ENCODE assay signal across 8 cellular contexts in genomic region chr13:25301347-25302113, GRCh38. TPM values are rescaled to one million over a fixed set of nuclear protein-coding genes. Genes with fewer than 3 reads are reported as not detected.
DNase-seq lines count a peak whose midpoint lies in the region; ATAC-seq and TF ChIP-seq lines count a peak whose summit lies in the region.

Gene NUP58 (plus strand): TSS chr13:25301625. CDS start chr13:25301774, 149 bp downstream.

- H3K27ac ChIP-seq in CD8-positive, alpha-beta memory T cell (ENCODE audit: low read depth, low read length): peak within 1 kb of the TSS; percentile 90
- H3K27ac ChIP-seq in lung (ENCODE audit: low read depth in 1 of 2, low read length in 1 of 2): peak within 1 kb of the TSS; percentile 83 to 96

- H3K4me3 ChIP-seq in CD8-positive, alpha-beta memory T cell (ENCODE audit: low read length): peak within 1 kb of the TSS; percentile 93
- H3K4me3 ChIP-seq in lung: peak within 1 kb of the TSS; percentile 76

- POLR2A ChIA-PET in CD8-positive, alpha-beta memory T cell (lab: Charles Lee): interaction anchor here (0.6 to 2.5 kb wide), 2 partner anchors 14 to 710 kb away, joined by 4 to 12 read pairs; partner anchors contain the start of gene MTMR6
- POLR2A ChIA-PET in activated CD8-positive, alpha-beta memory T cell treated with anti-CD3 and anti-CD28 coated beads for 36 hours (lab: Charles Lee): interaction anchor here (0.6 to 2.5 kb wide), 6 partner anchors 10 to 172 kb away, joined by 3 to 8 read pairs (median 6); partner anchors contain the start of gene MTMR6

- ATAC-seq in lung (ENCODE audit: insufficient read depth, low FRiP score): peak; percentile 98

- peaks cover 34 to 53% (median 43%) of the 10 kb centered on the region in 3 donors for H3K4me1 Mint-ChIP-seq in CD8-positive, alpha-beta memory T cell

- H3K36me3 Mint-ChIP-seq in CD8-positive, alpha-beta memory T cell: peaks cover 0 to 29% (median 5%) of the 10 kb centered on the region in 3 donors

- TF ChIP-seq CTCF in GM20000 (IDR thresholded peaks at IDR 0.05; ENCODE audit: extremely low read depth, missing control alignments) (no peak), lung (IDR thresholded peaks at IDR 0.05; ENCODE audit: control extremely low read depth, extremely low read depth) (peak; percentile 18)

- peaks cover 10% of the 10 kb centered on the region for H3K27me3 ChIP-seq in CD8-positive, alpha-beta memory T cell (ENCODE audit: insufficient read depth, low read length, poor library complexity, severe bottlenecking)
- peaks cover 4% of the 10 kb centered on the region for H3K27me3 ChIP-seq in lung (ENCODE audit: control insufficient read depth, insufficient read depth)

- H3K9me3 Mint-ChIP-seq in CD8-positive, alpha-beta memory T cell: no peaks in the 10 kb centered on the region

- no peaks in the 10 kb centered on the region for H3K9me3 ChIP-seq in CD8-positive, alpha-beta memory T cell (ENCODE audit: low read length)
- H3K9me3 ChIP-seq in lung (ENCODE audit: control insufficient read depth in 2 of 2, insufficient read depth in 1 of 2, low read length in 1 of 2): no peaks in the 10 kb centered on the region

- DNase-seq in CD8-positive, alpha-beta memory T cell: peak; percentile 88 to 95 (median 91)
- DNase-seq in GM20000 (ENCODE audit: low spot score) (peak; percentile 90), HT-29 (ENCODE audit: low spot score) (peak; percentile 99), NOMO-1 (lab: John Stamatoyannopoulos, UW; ENCODE audit: unreplicated experiment in 2 of 2) (peak; percentile 92), lung (ENCODE audit: low spot score) (peak; percentile 95)
- peak; percentile 90 for DNase-seq in effector CD8-positive, alpha-beta T cell (lab: John Stamatoyannopoulos, UW)
- DNase-seq in stimulated activated CD4-positive, alpha-beta T cell treated with anti-CD3 and anti-CD28 coated beads, TNF-alpha, amount 100 ng/mL, for 4 hours (ENCODE audit: low read depth in 3 of 3): peak; percentile 80 to 89 (median 88)

- peak within 1 kb of the TSS; percentile 84 to 98 (median 96) for H3K27ac Mint-ChIP-seq in CD8-positive, alpha-beta memory T cell

- peak within 1 kb of the TSS; percentile 82 to 98 (median 93) for H3K4me3 Mint-ChIP-seq in CD8-positive, alpha-beta memory T cell

- H3K36me3 ChIP-seq in CD8-positive, alpha-beta memory T cell (ENCODE audit: insufficient read depth, low read length): peaks cover 12% of the 10 kb centered on the region
- H3K36me3 ChIP-seq in lung (ENCODE audit: control insufficient read depth in 2 of 2, insufficient read depth in 2 of 2, low read length in 2 of 2): peaks cover 0 to 1% of the 10 kb centered on the region in 2 donors

- H3K4me1 ChIP-seq in CD8-positive, alpha-beta memory T cell (ENCODE audit: insufficient read depth, low read length): peaks cover 21% of the 10 kb centered on the region
- H3K4me1 ChIP-seq in lung (ENCODE audit: control insufficient read depth in 2 of 2, insufficient read depth in 2 of 2, low read length in 2 of 2): peaks cover 0 to 4% of the 10 kb centered on the region in 2 donors

- peaks cover 7 to 28% of the 10 kb centered on the region in 2 donors for H3K27me3 Mint-ChIP-seq in CD8-positive, alpha-beta memory T cell

- 0% methylated on average over 59 to 64 of the region's 64 CpGs for WGBS in lung, 2 donors

- CTCF ChIA-PET in CD8-positive, alpha-beta memory T cell (lab: Charles Lee): interaction anchor here (9.7 kb wide), 1 partner anchor 14 kb away, joined by 49 read pairs; the partner anchor contains the start of gene MTMR6
- CTCF ChIA-PET in activated CD8-positive, alpha-beta memory T cell treated with anti-CD3 and anti-CD28 coated beads for 36 hours (lab: Charles Lee): interaction anchor here (0.6 to 1.6 kb wide), 4 partner anchors 13 to 1288 kb away, joined by 3 to 4 read pairs (median 4); no protein-coding TSS in a partner anchor

RNA-seq across cellular contexts. Expression of gene NUP58, which starts in this region (rescaled TPM):
- 100 to 1,000 TPM; 123 to 124 TPM for total RNA-seq in CD8-positive, alpha-beta memory T cell
- polyA plus RNA-seq in CD8-positive, alpha-beta memory T cell: 14.5 TPM
- 72.8 and 80.8 TPM in 2 replicates for total RNA-seq in HT-29 (2014; rRNA removed; shearing (Covaris generic))
- 100 to 1,000 TPM; 133 to 141 TPM for total RNA-seq in activated CD8-positive, alpha-beta memory T cell treated with anti-CD3 and anti-CD28 coated beads for 36 hours
- total RNA-seq in lung: 10 to 100 TPM; 77.6 to 82.5 TPM
- polyA plus RNA-seq in lung: 10 to 100 TPM; 25.6 to 30.5 TPM

Comparison
In these comparisons a context has a peak if more than half of its experiments do, and no peak if none do; other contexts are left out.
1. Peak in every context shown above with its lines: DNase-seq, ATAC-seq, H3K4me3 ChIP-seq and H3K27ac ChIP-seq.